Comparison of ENCODE assay signal across 15 cellular contexts in genomic region chr12:98060421-98060820, GRCh38.
"Had no signal": no experiment of that assay in that cellular context is flagged by ENCODE, and none has a peak within 500 bp of the region (broad histone marks: within the 10 kb centered on the region; RNA-seq: fewer than 3 reads in every experiment).

No MANE protein-coding gene starts in this region.

- H3K9me3 ChIP-seq: left ventricle myocardium inferior, right lobe of liver, upper lobe of right lung had no signal

- H3K9me3 Mint-ChIP-seq: activated T-cell treated with anti-CD3 and anti-CD28 coated beads, Interleukin-2, amount 50 U/mL, for 4 hours had no signal

- H3K27ac Mint-ChIP-seq: activated naive CD8-positive, alpha-beta T cell had no signal

- H3K27me3 ChIP-seq: brain microvascular endothelial cell, right lobe of liver had no signal

- H3K4me3 ChIP-seq: left ventricle myocardium inferior, right lobe of liver, upper lobe of right lung had no signal

- H3K27me3 Mint-ChIP-seq: activated naive CD8-positive, alpha-beta T cell had no signal

- H3K36me3 Mint-ChIP-seq: activated naive CD8-positive, alpha-beta T cell had no signal

- H3K4me3 Mint-ChIP-seq: activated naive CD8-positive, alpha-beta T cell; activated T-cell treated with anti-CD3 and anti-CD28 coated beads, Interleukin-2, amount 50 U/mL, for 4 hours had no signal

- H2AFZ ChIP-seq: parathyroid adenoma had no signal

- ATAC-seq: activated T-cell treated with anti-CD3 and anti-CD28 coated beads, Interleukin-2, amount 50 U/mL, for 4 hours; esophagus mucosa; right lobe of liver; upper lobe of right lung had no signal

- DNase-seq: activated CD4-positive, alpha-beta T cell treated with anti-CD3 and anti-CD28 coated beads for 1 hour; activated CD4-positive, alpha-beta T cell treated with anti-CD3 and anti-CD28 coated beads, Interleukin-2, amount 50 U/mL, for 48 hours; activated gamma-delta T cell; activated T-cell treated with anti-CD3 and anti-CD28 coated beads, Interleukin-2, amount 50 U/mL, for 4 hours; brain microvascular endothelial cell; cerebellar nuclear complex; dermis blood vessel endothelial cell; left ventricle myocardium inferior; mesenchymal stem cell; right lobe of liver; stimulated activated naive CD4-positive, alpha-beta T cell treated with Interleukin-2 at 50 U/mL for 16 hours; upper lobe of right lung had no signal

- H3K4me1 ChIP-seq: left ventricle myocardium inferior, right lobe of liver, upper lobe of right lung had no signal

- H3K36me3 ChIP-seq: brain microvascular endothelial cell, left ventricle myocardium inferior, right lobe of liver, upper lobe of right lung had no signal
